In genomic region chr13:86714495-86714894, GRCh38 we compare ENCODE assay signal across 19 cellular contexts.
DNase-seq lines count a peak whose midpoint lies in the region; ATAC-seq and TF ChIP-seq lines count a peak whose summit lies in the region.
"Had no signal": no experiment of that assay in that cellular context is flagged by ENCODE, and none has a peak within 500 bp of the region (broad histone marks: within the 10 kb centered on the region; RNA-seq: fewer than 3 reads in every experiment).

No MANE protein-coding gene starts in this region.

- no peaks in the 10 kb centered on the region for H3F3A ChIP-seq in GM23338 (replicated peaks; ENCODE audit: low read depth)

- 88 to 91% methylated on average over 1 to 3 of the region's 3 CpGs for WGBS in endodermal cell (ENCODE audit: insufficient coverage in 1 of 2, insufficient read length in 1 of 2), 2 experiments
- 85 to 90% methylated on average over 3 of the region's 3 CpGs for WGBS in tibial nerve, 2 donors

- H3K9me3 Mint-ChIP-seq in GM23338 (no peaks in the 10 kb centered on the region), WTC11 (no peaks in the 10 kb centered on the region), endodermal cell (no peaks in the 10 kb centered on the region), type B pancreatic cell (no peaks in the 10 kb centered on the region)

- TF ChIP-seq CTCF in GM23338 (conservative IDR thresholded peaks at IDR 0.05; ENCODE audit: low read depth in 2 of 2), result no peak
- TF ChIP-seq CTCF in WTC11 (IDR thresholded peaks at IDR 0.05), result no peak
- TF ChIP-seq CTCF in endodermal cell (conservative IDR thresholded peaks at IDR 0.05), result peak; percentile 51
- TF ChIP-seq CTCF in type B pancreatic cell (conservative IDR thresholded peaks at IDR 0.05), result peak; percentile 15
- TF ChIP-seq CTCF in tibial nerve (IDR thresholded peaks at IDR 0.05), result no peak

- no peak overlapping the region for H3K4me2 ChIP-seq in GM23338
- H3K4me2 ChIP-seq: A549; BLaER1 treated with 17β-estradiol and CSF1 and Interleukin-3, amounts not matched to agents 10 nM and 100 nM had no signal

- H3K4me1 ChIP-seq in GM23338 (ENCODE audit: insufficient read depth), result no peaks in the 10 kb centered on the region
- no peaks in the 10 kb centered on the region for H3K4me1 ChIP-seq in endodermal cell (ENCODE audit: control insufficient read depth, insufficient read depth, low read length)
- H3K4me1 ChIP-seq in tibial nerve, result no peaks in the 10 kb centered on the region
- H3K4me1 ChIP-seq: A549, Caco-2 had no signal

- peak; percentile 15 for DNase-seq in GM23338 (ENCODE audit: low spot score)
- DNase-seq in WTC11 (ENCODE audit: low spot score), result no peak
- no peak for DNase-seq in endodermal cell
- DNase-seq in type B pancreatic cell (ENCODE audit: extremely low spot score, unreplicated experiment), result no peak
- DNase-seq in tibial nerve (ENCODE audit: low spot score in 2 of 2), result no peak
- DNase-seq in mucosa of gallbladder (ENCODE audit: low spot score), result no peak
- DNase-seq: AML-193; Caco-2; Calu3; CD4-positive, alpha-beta T cell; CD8-positive, alpha-beta T cell; DMS79 treated with DMSO at 0.1 percent for 48 hours; GF-D8 had no signal

- H3K4me3 Mint-ChIP-seq in GM23338, result no peak overlapping the region
- no peak overlapping the region for H3K4me3 Mint-ChIP-seq in WTC11
- no peak overlapping the region for H3K4me3 Mint-ChIP-seq in endodermal cell
- H3K4me3 Mint-ChIP-seq in type B pancreatic cell, result no peak overlapping the region
- H3K4me3 Mint-ChIP-seq: B cell; CD4-positive, alpha-beta T cell; CD8-positive, alpha-beta T cell had no signal

- POLR2A ChIA-PET in WTC11 (lab: Charles Lee), result interaction anchor here (0.6 kb wide), 1 partner anchor 1623 kb away, joined by 4 read pairs; no protein-coding TSS in a partner anchor

- H3K4me3 ChIP-seq in GM23338, result no peak overlapping the region
- H3K4me3 ChIP-seq in endodermal cell (ENCODE audit: low read length), result no peak overlapping the region
- no peak overlapping the region for H3K4me3 ChIP-seq in tibial nerve
- H3K4me3 ChIP-seq: A549; BLaER1 treated with 17β-estradiol and CSF1 and Interleukin-3, amounts not matched to agents 10 nM and 100 nM had no signal

- H3K36me3 ChIP-seq in GM23338 (ENCODE audit: insufficient read depth) (no peaks in the 10 kb centered on the region), endodermal cell (ENCODE audit: control insufficient read depth, insufficient read depth, low read length) (no peaks in the 10 kb centered on the region), tibial nerve (no peaks in the 10 kb centered on the region)
- H3K36me3 ChIP-seq: BLaER1 treated with 17β-estradiol and CSF1 and Interleukin-3, amounts not matched to agents 10 nM and 100 nM had no signal

- TF ChIP-seq POLR2A in tibial nerve (IDR thresholded peaks at IDR 0.05), result no peak

- H3K79me2 ChIP-seq in GM23338 (replicated peaks; ENCODE audit: insufficient read depth), result no peaks in the 10 kb centered on the region

- H3K27ac ChIP-seq in GM23338 (ENCODE audit: low read depth) (no peak overlapping the region), endodermal cell (ENCODE audit: low read depth, low read length) (no peak overlapping the region), tibial nerve (no peak overlapping the region)
- H3K27ac ChIP-seq: 22Rv1; A549; BLaER1 treated with 17β-estradiol and CSF1 and Interleukin-3, amounts not matched to agents 10 nM and 100 nM; C4-2B had no signal

- peaks cover 2% of the 10 kb centered on the region for H3K27me3 Mint-ChIP-seq in GM23338 (ENCODE audit: insufficient read depth, low read depth, poor library complexity)
- no peaks in the 10 kb centered on the region for H3K27me3 Mint-ChIP-seq in WTC11 (ENCODE audit: low read depth)
- no peaks in the 10 kb centered on the region for H3K27me3 Mint-ChIP-seq in endodermal cell (ENCODE audit: insufficient read depth)
- no peaks in the 10 kb centered on the region for H3K27me3 Mint-ChIP-seq in type B pancreatic cell
- H3K27me3 Mint-ChIP-seq: B cell; CD4-positive, alpha-beta T cell had no signal

- TF ChIP-seq EP300 in tibial nerve (IDR thresholded peaks at IDR 0.05), result no peak

- CTCF ChIA-PET in WTC11 (lab: Charles Lee), result no interaction called here

- H3K9me2 ChIP-seq in GM23338 (ENCODE audit: insufficient read depth), result no peaks in the 10 kb centered on the region

- H4K20me1 ChIP-seq in GM23338 (replicated peaks; ENCODE audit: insufficient read depth), result no peaks in the 10 kb centered on the region
- H4K20me1 ChIP-seq: BLaER1 treated with 17β-estradiol and CSF1 and Interleukin-3, amounts not matched to agents 10 nM and 100 nM had no signal

- H3K27me3 ChIP-seq in GM23338 (ENCODE audit: insufficient read depth) (no peaks in the 10 kb centered on the region), endodermal cell (ENCODE audit: control insufficient read depth, insufficient read depth, low read length, poor library complexity, severe bottlenecking) (no peaks in the 10 kb centered on the region), tibial nerve (no peaks in the 10 kb centered on the region)
- H3K27me3 ChIP-seq: BLaER1 treated with 17β-estradiol and CSF1 and Interleukin-3, amounts not matched to agents 10 nM and 100 nM had no signal

- H3K9me3 ChIP-seq in endodermal cell (ENCODE audit: control insufficient read depth, low read length), result no peaks in the 10 kb centered on the region
- H3K9me3 ChIP-seq in tibial nerve, result no peaks in the 10 kb centered on the region
- H3K9me3 ChIP-seq: A549; BLaER1 treated with 17β-estradiol and CSF1 and Interleukin-3, amounts not matched to agents 10 nM and 100 nM; Caco-2 had no signal

- H3K27ac Mint-ChIP-seq in GM23338, result no peak overlapping the region
- no peak overlapping the region for H3K27ac Mint-ChIP-seq in WTC11
- H3K27ac Mint-ChIP-seq in endodermal cell, result no peak overlapping the region
- no peak overlapping the region for H3K27ac Mint-ChIP-seq in type B pancreatic cell
- H3K27ac Mint-ChIP-seq: B cell; CD4-positive, alpha-beta T cell; CD8-positive, alpha-beta T cell had no signal

- H3K4me1 Mint-ChIP-seq in GM23338 (peaks cover 5% of the 10 kb centered on the region; the same call in 2 of the 3 replicates), WTC11 (peaks cover 13% of the 10 kb centered on the region), endodermal cell (no peaks in the 10 kb centered on the region), type B pancreatic cell (ENCODE audit: unreplicated experiment) (no peaks in the 10 kb centered on the region)
- H3K4me1 Mint-ChIP-seq: B cell had no signal

- ATAC-seq in GM23338, result peak; percentile 60; the same call in 2 of the 3 replicates
- peak; percentile 69 for ATAC-seq in WTC11
- no peak for ATAC-seq in HG03196 (IDR thresholded peaks at IDR 0.05; ENCODE audit: unreplicated experiment)
- ATAC-seq: A549; CD8-positive, alpha-beta T cell had no signal

- H3K36me3 Mint-ChIP-seq in GM23338 (ENCODE audit: low read depth) (no peaks in the 10 kb centered on the region), WTC11 (no peaks in the 10 kb centered on the region), endodermal cell (ENCODE audit: low read depth) (no peaks in the 10 kb centered on the region), type B pancreatic cell (no peaks in the 10 kb centered on the region)
- H3K36me3 Mint-ChIP-seq: CD8-positive, alpha-beta T cell had no signal

- H2AFZ ChIP-seq in GM23338, result peak overlapping the region; percentile 70; the same call in 1 of the 2 replicates

- H3K9ac ChIP-seq in endodermal cell (ENCODE audit: extremely low read depth, low read length, poor library complexity, severe bottlenecking), result no peak overlapping the region
- H3K9ac ChIP-seq: BLaER1 treated with 17β-estradiol and CSF1 and Interleukin-3, amounts not matched to agents 10 nM and 100 nM had no signal

TF ChIP-seq in WTC11, 78 proteins besides CTCF, POLR2A, EP300 and RAD21:
- TF ChIP-seq PRRX2 (CRISPR knock-in tag; IDR thresholded peaks at IDR 0.05), result no peak

Comparison
In these comparisons a context has a peak if more than half of its experiments do, and no peak if none do; other contexts are left out.
1. CTCF ChIP-seq: peak in endodermal cell (single experiment) and type B pancreatic cell (single experiment); none in GM23338 (0 of 2), WTC11 (single experiment) and tibial nerve (0 of 5).